24 cellular contexts compared by ENCODE assay signal in genomic region chr4:173919196-173919595, GRCh38.
"Had no signal": no experiment of that assay in that cellular context is flagged by ENCODE, and none has a peak within 500 bp of the region (broad histone marks: within the 10 kb centered on the region; RNA-seq: fewer than 3 reads in every experiment).

No MANE protein-coding gene starts in this region.

- H3K27ac ChIP-seq: cardiac muscle cell, ovary, right lobe of liver, SJSA1, suprapubic skin had no signal

- H3K9me3 Mint-ChIP-seq: activated CD4-positive, alpha-beta T cell treated with anti-CD3 and anti-CD28 coated beads, Interleukin-2, amount 10 ng/mL, durations not matched to agents 24 days and 14 days; activated T-cell treated with anti-CD3 and anti-CD28 coated beads, Interleukin-2, amount 50 U/mL, for 24 hours; activated T-helper 2 cell treated with anti-CD3 and anti-CD28 coated beads, Interferon-gamma antibody, Interleukin-2, Interleukin-4, amounts not matched to agents 10 μg/mL and 5 μg/mL and 100 μg/mL, durations not matched to agents 14 hours and 24 hours and 36 hours; neural crest cell; stimulated activated naive CD8-positive, alpha-beta T cell treated with anti-CD3 and anti-CD28 coated beads, Interleukin-15, amount 100 ng/mL, for 72 hours had no signal

- DNase-seq: activated CD4-positive, alpha-beta T cell treated with anti-CD3 and anti-CD28 coated beads, Interleukin-2, amount 10 ng/mL, durations not matched to agents 24 days and 14 days; activated CD4-positive, CD25-positive, alpha-beta regulatory T cell; activated CD8-positive, alpha-beta T cell treated with anti-CD3 and anti-CD28 coated beads, Interleukin-2, amount 10 ng/mL, durations not matched to agents 7 days and 5 days; activated naive CD4-positive, alpha-beta T cell treated with Interleukin-2 at 50 U/mL for 16 hours; activated naive CD8-positive, alpha-beta T cell treated with anti-CD3 and anti-CD28 coated beads, Interleukin-2, amount 10 ng/mL, durations not matched to agents 7 days and 5 days; activated T-cell treated with anti-CD3 and anti-CD28 coated beads, Interleukin-2, amount 50 U/mL, for 24 hours; aorta; dermis blood vessel endothelial cell; effector memory CD4-positive, alpha-beta T cell; immature natural killer cell; left ventricle myocardium superior; mucosa of descending colon; naive B cell; ovary; right lobe of liver; stimulated activated CD4-positive, alpha-beta T cell treated with anti-CD3 and anti-CD28 coated beads, Interleukin-4, amount 100 ng/mL, for 1 hour; stimulated activated naive CD8-positive, alpha-beta T cell treated with anti-CD3 and anti-CD28 coated beads, Interleukin-15, amount 100 ng/mL, for 72 hours; trophoblast cell had no signal

- H3K27me3 ChIP-seq: cardiac muscle cell, ovary, right lobe of liver, SJSA1, suprapubic skin had no signal

- H3K27me3 Mint-ChIP-seq: activated CD4-positive, alpha-beta T cell treated with anti-CD3 and anti-CD28 coated beads, Interleukin-2, amount 10 ng/mL, durations not matched to agents 24 days and 14 days; activated T-cell treated with anti-CD3 and anti-CD28 coated beads, Interleukin-2, amount 50 U/mL, for 24 hours; naive B cell; stimulated activated naive CD8-positive, alpha-beta T cell treated with anti-CD3 and anti-CD28 coated beads, Interleukin-15, amount 100 ng/mL, for 72 hours had no signal

- H3K4me3 ChIP-seq: cardiac muscle cell, mucosa of descending colon, ovary, right lobe of liver, SJSA1, smooth muscle cell, suprapubic skin had no signal

- H3K4me2 ChIP-seq: smooth muscle cell had no signal

- H3K4me1 Mint-ChIP-seq: activated CD4-positive, alpha-beta T cell treated with anti-CD3 and anti-CD28 coated beads, Interleukin-2, amount 10 ng/mL, durations not matched to agents 24 days and 14 days; activated naive CD8-positive, alpha-beta T cell treated with anti-CD3 and anti-CD28 coated beads, Interleukin-2, amount 10 ng/mL, durations not matched to agents 7 days and 5 days; immature natural killer cell; naive B cell; stimulated activated naive CD8-positive, alpha-beta T cell treated with anti-CD3 and anti-CD28 coated beads, Interleukin-15, amount 100 ng/mL, for 72 hours had no signal

- H3K27ac Mint-ChIP-seq: activated CD4-positive, alpha-beta T cell treated with anti-CD3 and anti-CD28 coated beads, Interleukin-2, amount 10 ng/mL, durations not matched to agents 24 days and 14 days; activated CD8-positive, alpha-beta T cell treated with anti-CD3 and anti-CD28 coated beads, Interleukin-2, amount 10 ng/mL, durations not matched to agents 7 days and 5 days; activated naive CD8-positive, alpha-beta T cell treated with anti-CD3 and anti-CD28 coated beads, Interleukin-2, amount 10 ng/mL, durations not matched to agents 7 days and 5 days; activated T-cell treated with anti-CD3 and anti-CD28 coated beads, Interleukin-2, amount 50 U/mL, for 24 hours; activated T-helper 2 cell treated with anti-CD3 and anti-CD28 coated beads, Interferon-gamma antibody, Interleukin-2, Interleukin-4, amounts not matched to agents 10 μg/mL and 5 μg/mL and 100 μg/mL, durations not matched to agents 14 hours and 24 hours and 36 hours; immature natural killer cell; stimulated activated naive CD8-positive, alpha-beta T cell treated with anti-CD3 and anti-CD28 coated beads, Interleukin-15, amount 100 ng/mL, for 72 hours had no signal

- H3K4me3 Mint-ChIP-seq: activated CD4-positive, alpha-beta T cell treated with anti-CD3 and anti-CD28 coated beads, Interleukin-2, amount 10 ng/mL, durations not matched to agents 24 days and 14 days; activated CD8-positive, alpha-beta T cell treated with anti-CD3 and anti-CD28 coated beads, Interleukin-2, amount 10 ng/mL, durations not matched to agents 7 days and 5 days; activated naive CD8-positive, alpha-beta T cell treated with anti-CD3 and anti-CD28 coated beads, Interleukin-2, amount 10 ng/mL, durations not matched to agents 7 days and 5 days; activated T-cell treated with anti-CD3 and anti-CD28 coated beads, Interleukin-2, amount 50 U/mL, for 24 hours; immature natural killer cell; naive B cell; neural crest cell; stimulated activated naive CD8-positive, alpha-beta T cell treated with anti-CD3 and anti-CD28 coated beads, Interleukin-15, amount 100 ng/mL, for 72 hours had no signal

- H3K9me3 ChIP-seq: mucosa of descending colon, ovary, right lobe of liver, SJSA1, suprapubic skin had no signal

- H3K4me1 ChIP-seq: right lobe of liver, SJSA1, suprapubic skin had no signal

- H3K36me3 ChIP-seq: cardiac muscle cell, ovary, right lobe of liver, SJSA1, suprapubic skin had no signal

- H3K36me3 Mint-ChIP-seq: activated naive CD8-positive, alpha-beta T cell treated with anti-CD3 and anti-CD28 coated beads, Interleukin-2, amount 10 ng/mL, durations not matched to agents 7 days and 5 days; immature natural killer cell; naive B cell had no signal
